ENCODE assay signal across 8 cellular contexts in the genomic region with DNA sequence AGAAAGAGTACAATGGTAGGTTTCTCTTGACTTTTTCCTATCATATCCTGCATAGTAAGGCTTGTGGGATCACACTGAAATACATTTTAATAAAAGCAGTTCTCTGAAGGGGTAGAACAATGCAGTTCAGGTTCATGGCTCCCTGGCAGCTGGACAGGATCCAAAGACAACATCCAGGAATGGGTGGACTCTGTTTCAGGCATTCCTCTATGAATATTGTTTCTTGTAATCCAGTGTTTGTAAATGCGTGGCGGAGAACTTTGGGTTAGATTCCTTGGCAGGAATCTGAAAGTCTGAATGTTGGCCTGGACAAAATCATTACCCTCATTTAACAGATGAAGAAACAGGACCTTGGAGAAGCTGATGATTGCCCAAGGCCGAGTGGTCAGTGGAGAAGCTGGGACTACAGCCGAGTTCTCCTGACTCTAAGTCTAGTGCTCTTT. TPM values are rescaled to one million over a fixed set of nuclear protein-coding genes. Genes with fewer than 3 reads are reported as not detected.
DNase-seq lines count a peak whose midpoint lies in the region; FAIRE-seq and TF ChIP-seq lines count a peak whose summit lies in the region.

No MANE protein-coding gene starts in this region.

- H3K9me3 Mint-ChIP-seq in activated CD4-positive, alpha-beta T cell treated with anti-CD3 and anti-CD28 coated beads, Interleukin-2, amount 10 ng/mL, durations not matched to agents 7 days and 5 days = peaks cover 3% of the 10 kb centered on the region

- TF ChIP-seq CTCF in fibroblast of villous mesenchyme (IDR thresholded peaks at IDR 0.05; ENCODE audit: insufficient read depth, low read depth, low read length) = no peak

- CTCF ChIA-PET in activated CD4-positive, alpha-beta T cell treated with anti-CD3 and anti-CD28 coated beads, Interleukin-2, amount 10 ng/mL, durations not matched to agents 7 days and 5 days (lab: Charles Lee) = interaction anchor here (0.5 kb wide), 1 partner anchor 403 kb away, joined by 3 read pairs; no protein-coding TSS in a partner anchor

- no peak overlapping the region for H3K27ac Mint-ChIP-seq in activated CD4-positive, alpha-beta T cell treated with anti-CD3 and anti-CD28 coated beads, Interleukin-2, amount 10 ng/mL, durations not matched to agents 7 days and 5 days

- H3K36me3 Mint-ChIP-seq in activated CD4-positive, alpha-beta T cell treated with anti-CD3 and anti-CD28 coated beads, Interleukin-2, amount 10 ng/mL, durations not matched to agents 7 days and 5 days (ENCODE audit: low read depth) = peaks cover 23% of the 10 kb centered on the region

- intact Hi-C loops in posterior vena cava (cut with DNase I) = no loop called here

- H3K27me3 Mint-ChIP-seq in activated CD4-positive, alpha-beta T cell treated with anti-CD3 and anti-CD28 coated beads, Interleukin-2, amount 10 ng/mL, durations not matched to agents 7 days and 5 days = no peaks in the 10 kb centered on the region

- no peak overlapping the region for H3K4me3 ChIP-seq in fibroblast of villous mesenchyme (ENCODE audit: low read depth, low read length)

- peaks cover 22% of the 10 kb centered on the region for H3K4me1 Mint-ChIP-seq in activated CD4-positive, alpha-beta T cell treated with anti-CD3 and anti-CD28 coated beads, Interleukin-2, amount 10 ng/mL, durations not matched to agents 7 days and 5 days

- POLR2A ChIA-PET in activated CD4-positive, alpha-beta T cell treated with anti-CD3 and anti-CD28 coated beads, Interleukin-2, amount 10 ng/mL, durations not matched to agents 7 days and 5 days (lab: Charles Lee) = no interaction called here

- H3K4me3 Mint-ChIP-seq in activated CD4-positive, alpha-beta T cell treated with anti-CD3 and anti-CD28 coated beads, Interleukin-2, amount 10 ng/mL, durations not matched to agents 7 days and 5 days = no peak overlapping the region

- FAIRE-seq in RCC 7860 (lab: Jason Lieb, UNC) = peak; percentile 59

- DNase-seq in DMS79 treated with DMSO at 0.1 percent for 48 hours (lab: John Stamatoyannopoulos, UW) = peak; percentile 51
- peak; percentile 46 for DNase-seq in RCC 7860 (ENCODE audit: low spot score)
- peak; percentile 92 for DNase-seq in fibroblast of villous mesenchyme (ENCODE audit: low read depth)
- DNase-seq in renal cortical epithelial cell (ENCODE audit: low read depth) = peak; percentile 99
- no peak for DNase-seq in activated CD4-positive, alpha-beta T cell treated with anti-CD3 and anti-CD28 coated beads, Interleukin-2, amount 10 ng/mL, durations not matched to agents 7 days and 5 days
- DNase-seq in posterior vena cava (ENCODE audit: low spot score) = no peak
- no peak for DNase-seq in NCI-H2227 (lab: John Stamatoyannopoulos, UW; ENCODE audit: unreplicated experiment)
- no peak for DNase-seq in NCI-H187 (lab: John Stamatoyannopoulos, UW)

RNA-seq across cellular contexts. Expression of gene SYNE2, which starts 43.5 kb away (rescaled TPM):
- total RNA-seq in fibroblast of villous mesenchyme (13.4 and 15.8 TPM in 2 replicates), renal cortical epithelial cell (74.3 and 261 TPM in 2 replicates), posterior vena cava (10 to 100 TPM; 63.4 to 83.9 TPM)
- 100 to 1,000 TPM; 192 to 218 TPM for total RNA-seq in activated CD4-positive, alpha-beta T cell treated with anti-CD3 and anti-CD28 coated beads, Interleukin-2, amount 10 ng/mL, durations not matched to agents 7 days and 5 days

Comparison
In these comparisons a context has a peak if more than half of its experiments do, and no peak if none do; other contexts are left out.
1. DNase-seq: peak in DMS79 treated with DMSO at 0.1 percent for 48 hours (single experiment), RCC 7860 (single experiment), fibroblast of villous mesenchyme (single experiment) and renal cortical epithelial cell (single experiment); none in activated CD4-positive, alpha-beta T cell treated with anti-CD3 and anti-CD28 coated beads, Interleukin-2, amount 10 ng/mL, durations not matched to agents 7 days and 5 days (single experiment), posterior vena cava (single experiment), NCI-H2227 (single experiment) and NCI-H187 (0 of 2).